ENCODE assay signal across 13 cellular contexts in the genomic region with DNA sequence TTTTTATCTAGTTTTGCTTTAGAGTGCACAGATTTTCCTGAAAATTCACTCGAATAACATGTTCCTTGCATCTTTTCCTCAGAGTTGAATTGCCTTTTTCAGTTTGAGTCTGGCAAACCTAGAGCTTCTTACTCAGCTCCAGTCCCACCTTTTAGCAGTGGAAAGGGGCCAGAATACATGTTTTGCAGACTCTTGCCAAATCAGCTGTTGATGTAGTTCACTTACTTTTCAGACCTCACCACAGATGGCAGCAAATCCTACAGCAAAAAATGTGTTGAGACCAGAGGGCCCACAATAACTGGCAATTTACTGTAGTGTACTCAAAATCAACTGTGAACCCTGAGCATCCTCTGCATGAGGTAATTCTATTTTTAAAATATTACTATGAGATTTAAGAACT.
A peak's percentile ranks its signal among the peaks of the same experiment; 100 is the strongest.
DNase-seq lines count a peak whose midpoint lies in the region; ATAC-seq and TF ChIP-seq lines count a peak whose summit lies in the region.
"Had no signal": no experiment of that assay in that cellular context is flagged by ENCODE, and none has a peak within 500 bp of the region (broad histone marks: within the 10 kb centered on the region; RNA-seq: fewer than 3 reads in every experiment).

No MANE protein-coding gene starts in this region.

- no peak overlapping the region for H2BK15ac ChIP-seq in mesendoderm (replicated peaks; ENCODE audit: low read depth)

- peak; percentile 12 for TF ChIP-seq CTCF in GM13977 (IDR thresholded peaks at IDR 0.05; ENCODE audit: extremely low read depth, insufficient read depth, missing control alignments)

- H3K9ac ChIP-seq in adipocyte (ENCODE audit: low read length) (no peak overlapping the region), mesendoderm (ENCODE audit: low read length) (no peak overlapping the region)

- no peak overlapping the region for H2BK120ac ChIP-seq in mesendoderm (ENCODE audit: low read depth, low read length)

- H3K23ac ChIP-seq in mesendoderm (ENCODE audit: low read length) = no peak overlapping the region

- DNase-seq in GM13977 (ENCODE audit: low spot score) (no peak), NCI-H1694 (lab: John Stamatoyannopoulos, UW) (peak; percentile 71), adipocyte (ENCODE audit: low read depth) (peak; percentile 0), mesendoderm (peak; percentile 46), kidney tubule cell (ENCODE audit: low spot score) (no peak), GOT3 (lab: John Stamatoyannopoulos, UW) (no peak)
- DNase-seq: Caco-2; effector memory CD4-positive, alpha-beta T cell; midbrain; MV-4-11 had no signal

- no peak for ATAC-seq in HG02870 (IDR thresholded peaks at IDR 0.05; ENCODE audit: unreplicated experiment)
- ATAC-seq: GM12878 had no signal

- no peaks in the 10 kb centered on the region for H3K4me1 ChIP-seq in adipocyte (ENCODE audit: control insufficient read depth, insufficient read depth, low read length)
- peaks cover 1% of the 10 kb centered on the region for H3K4me1 ChIP-seq in mesendoderm (ENCODE audit: control insufficient read depth, low read depth, low read length)
- H3K4me1 ChIP-seq: Caco-2, suprapubic skin had no signal

- no peak overlapping the region for H4K5ac ChIP-seq in mesendoderm (ENCODE audit: low read length)

- in situ Hi-C loops in GM13977 (cut with MboI; ENCODE audit: low pct_unique_long_range_greater_than_20kb, low sequenced_read_pairs, unreplicated experiment) = no loop called here

- H3K27me3 ChIP-seq in adipocyte (replicated peaks; ENCODE audit: control insufficient read depth, insufficient read depth, low read length) = no peaks in the 10 kb centered on the region
- H3K27me3 ChIP-seq in mesendoderm (ENCODE audit: insufficient read depth, low read length, poor library complexity) = no peaks in the 10 kb centered on the region
- H3K27me3 ChIP-seq: suprapubic skin had no signal

- H3K9me3 ChIP-seq in adipocyte (ENCODE audit: control insufficient read depth, low read length) = no peaks in the 10 kb centered on the region
- H3K9me3 ChIP-seq: Caco-2, suprapubic skin had no signal

- H3K18ac ChIP-seq in mesendoderm (ENCODE audit: low read length) = no peak overlapping the region

- no CpG with 5 or more reads among the region's 1 CpG for WGBS in mesendoderm (ENCODE audit: extremely low coverage, insufficient coverage, low lambda C conversion rate)

- H4K8ac ChIP-seq in mesendoderm (ENCODE audit: low read depth, low read length) = no peak overlapping the region

- H3K4me3 ChIP-seq in adipocyte (ENCODE audit: low read length) = no peak overlapping the region
- no peak overlapping the region for H3K4me3 ChIP-seq in mesendoderm (ENCODE audit: low read length)
- H3K4me3 ChIP-seq: GM12878, suprapubic skin had no signal

- no peak overlapping the region for H3K4me2 ChIP-seq in mesendoderm (ENCODE audit: low read length)

- H2AK5ac ChIP-seq in mesendoderm (ENCODE audit: low read length) = no peak overlapping the region

- no peaks in the 10 kb centered on the region for H3K79me2 ChIP-seq in mesendoderm (ENCODE audit: control insufficient read depth, insufficient read depth, low read length)

- H2BK5ac ChIP-seq in mesendoderm (ENCODE audit: low read length) = no peak overlapping the region

- no peaks in the 10 kb centered on the region for H3K36me3 ChIP-seq in adipocyte (ENCODE audit: control insufficient read depth, insufficient read depth, low read length, severe bottlenecking)
- H3K36me3 ChIP-seq in mesendoderm (ENCODE audit: control insufficient read depth, insufficient read depth, low read length) = no peaks in the 10 kb centered on the region
- H3K36me3 ChIP-seq: suprapubic skin had no signal

- no peak overlapping the region for H3K4ac ChIP-seq in mesendoderm (ENCODE audit: low read depth, low read length)

- H3K56ac ChIP-seq in mesendoderm (ENCODE audit: low read length) = no peak overlapping the region

- H3K27ac ChIP-seq in mesendoderm (ENCODE audit: low read depth, low read length) = no peak overlapping the region
- H3K27ac ChIP-seq: suprapubic skin had no signal

- no peaks in the 10 kb centered on the region for H3K79me1 ChIP-seq in mesendoderm (ENCODE audit: low read length)

Comparison
In these comparisons a context has a peak if more than half of its experiments do, and no peak if none do; other contexts are left out.
1. DNase-seq: peak in NCI-H1694 (single experiment), adipocyte (single experiment) and mesendoderm (single experiment); none in GM13977 (single experiment), kidney tubule cell (single experiment) and GOT3 (single experiment).